ENCODE assay signal across 18 cellular contexts in genomic region chr1:185957441-185958363, GRCh38.
"Had no signal": no experiment of that assay in that cellular context is flagged by ENCODE, and none has a peak within 500 bp of the region (broad histone marks: within the 10 kb centered on the region; RNA-seq: fewer than 3 reads in every experiment).

No MANE protein-coding gene starts in this region.

- H3K9me3 ChIP-seq: tibial artery, vagina had no signal

- DNase-seq: activated CD4-positive, alpha-beta T cell treated with anti-CD3 and anti-CD28 coated beads, Interleukin-2, amount 50 U/mL, for 1 hour; activated CD4-positive, CD25-positive, alpha-beta regulatory T cell; activated CD8-positive, alpha-beta memory T cell treated with anti-CD3 and anti-CD28 coated beads for 24 hours; activated naive CD8-positive, alpha-beta T cell treated with anti-CD3 and anti-CD28 coated beads for 36 hours; amygdala; cerebellar nuclear complex; effector memory CD4-positive, alpha-beta T cell; hippocampal formation; left ventricle myocardium superior; mesendoderm; natural killer cell; retina; stimulated activated CD4-positive, alpha-beta T cell treated with anti-CD3 and anti-CD28 coated beads, Interleukin-15, amount 100 ng/mL, for 24 hours; stimulated activated CD4-positive, alpha-beta T cell treated with anti-CD3 and anti-CD28 coated beads, Interleukin-4, amount 100 ng/mL, for 1 hour; stimulated activated naive B cell treated with anti-CD40 and anti-IgM and Interleukin-4, amounts not matched to agents 10 μg/mL and 1 μg/mL and 100 μg/mL, for 72 hours; tibial artery had no signal

- ATAC-seq: left ventricle myocardium superior; natural killer cell; stimulated activated naive B cell treated with anti-CD40 and anti-IgM and Interleukin-4, amounts not matched to agents 10 μg/mL and 1 μg/mL and 100 μg/mL, for 72 hours had no signal

- H3K27ac ChIP-seq: epithelial cell of prostate, tibial artery, vagina had no signal

- H3K4me3 ChIP-seq: tibial artery, vagina had no signal

- H3K36me3 ChIP-seq: tibial artery, vagina had no signal

- H3K27me3 ChIP-seq: tibial artery, vagina had no signal
